Comparison of ENCODE assay signal across 23 cellular contexts in the genomic region with DNA sequence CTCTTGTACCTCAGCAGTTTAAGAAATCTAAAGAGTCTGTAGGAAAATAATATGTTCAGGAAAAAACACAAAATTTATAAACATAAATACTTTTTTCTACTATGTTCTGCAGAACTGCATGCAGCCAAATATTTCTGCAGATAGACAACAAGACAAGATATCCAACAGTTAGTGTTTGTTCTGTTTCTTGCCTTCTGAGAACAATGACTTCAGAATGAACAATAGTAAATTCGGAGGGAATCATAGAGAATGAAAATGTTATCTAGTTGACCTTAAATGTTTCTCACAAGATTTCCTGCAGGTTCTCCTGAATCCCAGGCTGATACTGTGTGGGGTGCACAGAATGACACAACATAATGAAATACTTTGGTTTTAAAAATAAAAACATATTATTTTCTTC.
"Had no signal": no experiment of that assay in that cellular context is flagged by ENCODE, and none has a peak within 500 bp of the region (broad histone marks: within the 10 kb centered on the region; RNA-seq: fewer than 3 reads in every experiment).

No MANE protein-coding gene starts in this region.

- ATAC-seq: effector memory CD8-positive, alpha-beta T cell; foreskin keratinocyte; left colon; left ventricle myocardium superior; psoas muscle; right lobe of liver had no signal

- H3K36me3 ChIP-seq: esophagus muscularis mucosa, right lobe of liver, spleen, stomach, thyroid gland had no signal

- H3K4me3 ChIP-seq: esophagus muscularis mucosa, hepatocyte, lung, psoas muscle, right lobe of liver, spleen, stomach, thyroid gland had no signal

- DNase-seq: effector memory CD8-positive, alpha-beta T cell; foreskin keratinocyte; head of caudate nucleus; kidney; left colon; left ventricle myocardium superior; mesendoderm; naive B cell; nephron progenitor cell; psoas muscle; retina; right lobe of liver; spleen; stimulated activated CD4-positive, alpha-beta T cell treated with anti-CD3 and anti-CD28 coated beads, Interleukin-15, amount 100 ng/mL, for 24 hours; stimulated activated CD4-positive, alpha-beta T cell treated with anti-CD3 and anti-CD28 coated beads, Interleukin-1b, Interleukin-23, amount 100 ng/mL, for 48 hours; stimulated activated naive CD4-positive, alpha-beta T cell; stomach; thyroid gland had no signal

- H3K27ac ChIP-seq: epithelial cell of prostate, esophagus muscularis mucosa, foreskin keratinocyte, hepatocyte, parathyroid adenoma, psoas muscle, right lobe of liver, spleen, thyroid gland had no signal

- H3K4me2 ChIP-seq: hepatocyte had no signal

- H3K27me3 ChIP-seq: esophagus muscularis mucosa, foreskin keratinocyte, hepatocyte, right lobe of liver, spleen, stomach, thyroid gland had no signal

- H3K4me1 ChIP-seq: foreskin keratinocyte, parathyroid adenoma, psoas muscle, right lobe of liver, spleen, thyroid gland had no signal

- H2AFZ ChIP-seq: hepatocyte, parathyroid adenoma had no signal

- H3K9me3 ChIP-seq: esophagus muscularis mucosa, psoas muscle, right lobe of liver, spleen, stomach, thyroid gland had no signal

- H3K9ac ChIP-seq: parathyroid adenoma had no signal
